ENCODE assay signal across 30 cellular contexts in genomic region chr15:52960283-52960682, GRCh38.
A peak's percentile ranks its signal among the peaks of the same experiment; 100 is the strongest.
DNase-seq lines count a peak whose midpoint lies in the region; ATAC-seq, FAIRE-seq and TF ChIP-seq lines count a peak whose summit lies in the region.
"Had no signal": no experiment of that assay in that cellular context is flagged by ENCODE, and none has a peak within 500 bp of the region (broad histone marks: within the 10 kb centered on the region; RNA-seq: fewer than 3 reads in every experiment).

No MANE protein-coding gene starts in this region.

- H3K36me3 ChIP-seq in HepG2 (replicated peaks in 1 of 2; ENCODE audit: control insufficient read depth in 1 of 2, insufficient read depth in 2 of 2, low read length in 2 of 2) (no peaks in the 10 kb centered on the region), right lobe of liver (no peaks in the 10 kb centered on the region)
- H3K36me3 ChIP-seq: Peyer's patch had no signal

- WGBS in HepG2 (ENCODE audit: low lambda C conversion rate): 45% methylated on average over 6 of the region's 6 CpGs
- 88% methylated on average over 6 of the region's 6 CpGs for WGBS in right lobe of liver (ENCODE audit: insufficient coverage, low coverage, low lambda C conversion rate, missing lambda C conversion rate)

- TF ChIP-seq EP300 in HepG2 (IDR thresholded peaks at IDR 0.05; ENCODE audit: low read depth in 2 of 2, low read length in 2 of 2) (no peak), HepG2 (CRISPR knock-in tag; IDR thresholded peaks at IDR 0.05; ENCODE audit: borderline replicate concordance) (no peak)

- H3K4me3 ChIP-seq in HepG2 (replicated peaks in 1 of 3; ENCODE audit: insufficient read depth in 1 of 3, low read depth in 2 of 3, low read length in 3 of 3) (no peak overlapping the region), right lobe of liver (no peak overlapping the region)
- H3K4me3 ChIP-seq: K562, Peyer's patch, SK-N-MC had no signal

- no peaks in the 10 kb centered on the region for H3K9me3 ChIP-seq in HepG2 (ENCODE audit: low read length)
- H3K9me3 ChIP-seq in right lobe of liver: no peaks in the 10 kb centered on the region
- H3K9me3 ChIP-seq: Peyer's patch had no signal

- TF ChIP-seq CTCF in HepG2 (CRISPR knock-in tag; IDR thresholded peaks at IDR 0.05) (no peak), right lobe of liver (IDR thresholded peaks at IDR 0.05) (no peak)

- no peak for TF ChIP-seq RAD21 in HepG2 (CRISPR knock-in tag; IDR thresholded peaks at IDR 0.05)

- H3K9ac ChIP-seq in HepG2 (ENCODE audit: insufficient read depth, low read depth, low read length): no peak overlapping the region

- CTCF ChIA-PET in HepG2 (lab: Yijun Ruan, JAX; ENCODE audit: low intra/inter-chr PET ratio, low total read pairs): no interaction called here

- no peak overlapping the region for H3K4me2 ChIP-seq in HepG2 (ENCODE audit: low read depth, low read length)

- intact Hi-C loops in HepG2 (cut with micrococcal nuclease; ENCODE audit: unreplicated experiment) (no loop called here), right lobe of liver (cut with DNase I) (loop anchor here in 1 of 2 donors (10.0 kb wide), 1 partner anchor 175 kb away; no protein-coding TSS in a partner anchor)

- no peak for DNase-seq in HepG2 (ENCODE audit: low spot score)
- DNase-seq in right lobe of liver: no peak
- DNase-seq in NAMALWA (ENCODE audit: low spot score): peak; percentile 15
- peak; percentile 6 for DNase-seq in SW480 (ENCODE audit: low spot score)
- no peak for DNase-seq in activated CD4-positive, alpha-beta T cell treated with anti-CD3 and anti-CD28 coated beads for 4 hours
- no peak for DNase-seq in COLO668 (lab: John Stamatoyannopoulos, UW; ENCODE audit: unreplicated experiment)
- no peak for DNase-seq in NCI-H69 (lab: John Stamatoyannopoulos, UW)
- DNase-seq: AML-193; C1 segment of cervical spinal cord; CD8-positive, alpha-beta T cell; DMS 273 treated with DMSO at 0.1 percent for 48 hours; DMS79; EL; GF-D8; MM.1S; NCI-H1092; NCI-H1417 treated with DMSO at 0.1 percent for 48 hours; NCI-H1694 treated with DMSO at 0.1 percent for 48 hours; NCI-H2081; NCI-H2171; NCI-H226; NCI-H510A; Peyer's patch; SHP77 treated with DMSO at 0.1 percent for 48 hours; T-helper 2 cell had no signal

- POLR2A ChIA-PET in HepG2 (lab: Yijun Ruan, JAX): no interaction called here

- no peaks in the 10 kb centered on the region for H3K79me2 ChIP-seq in HepG2 (ENCODE audit: insufficient read depth, low read length)

- in situ Hi-C loops in HepG2 (cut with HindIII; ENCODE audit: extremely low pct_ligation_motif_present, low pct_unique_long_range_greater_than_20kb): no loop called here

- H3K27ac ChIP-seq in HepG2 (ENCODE audit: extremely low read length, insufficient read depth, low read length) (no peak overlapping the region), right lobe of liver (no peak overlapping the region)
- H3K27ac ChIP-seq: HL-60, Peyer's patch, SK-N-MC had no signal

- no peak for FAIRE-seq in HepG2 (lab: Jason Lieb, UNC)
- FAIRE-seq: A204.1, GM18507, K562 had no signal

- no peaks in the 10 kb centered on the region; a peak in 1 of 5 replicates for H3K27me3 ChIP-seq in HepG2 (ENCODE audit: control insufficient read depth in 1 of 2, insufficient read depth in 2 of 2, low read length in 2 of 2)
- H3K27me3 ChIP-seq in right lobe of liver: no peaks in the 10 kb centered on the region
- H3K27me3 ChIP-seq: Peyer's patch had no signal

- no peak overlapping the region for H2AFZ ChIP-seq in HepG2 (ENCODE audit: low read length)

- BruUV-seq in HepG2 (replicated peaks; lab: Mats Ljungman, UMichigan): no TSS peak

- H3K4me1 ChIP-seq in HepG2 (ENCODE audit: insufficient read depth, low read length): no peaks in the 10 kb centered on the region
- peaks cover 0 to 18% (median 7%) of the 10 kb centered on the region in 4 donors for H3K4me1 ChIP-seq in right lobe of liver
- H3K4me1 ChIP-seq: Peyer's patch had no signal

- no peaks in the 10 kb centered on the region for H4K20me1 ChIP-seq in HepG2 (ENCODE audit: insufficient read depth, low read length)

- ATAC-seq in HepG2 (no peak), right lobe of liver (no peak)
- ATAC-seq: CD8-positive, alpha-beta T cell; K562 had no signal

- TF ChIP-seq POLR2A in HepG2 (IDR thresholded peaks at IDR 0.05; ENCODE audit: insufficient read depth in 1 of 2, low read depth in 2 of 2, low read length in 2 of 2): no peak
- TF ChIP-seq POLR2A in right lobe of liver (IDR thresholded peaks at IDR 0.05): no peak

TF ChIP-seq in HepG2, 621 proteins besides CTCF, POLR2A, EP300 and RAD21:
- TF ChIP-seq ZNF646 (CRISPR knock-in tag; IDR thresholded peaks at IDR 0.05) (no peak), ZNF234 (CRISPR knock-in tag; conservative IDR thresholded peaks at IDR 0.05) (no peak), ZFP90 (CRISPR knock-in tag; IDR thresholded peaks at IDR 0.05; ENCODE audit: borderline replicate concordance) (no peak), STAG1 (CRISPR knock-in tag; IDR thresholded peaks at IDR 0.05) (peak; percentile 23; the same call in 1 of the 2 replicates), RFXANK (CRISPR knock-in tag; IDR thresholded peaks at IDR 0.05) (no peak), MEIS1 (CRISPR knock-in tag; IDR thresholded peaks at IDR 0.05; ENCODE audit: borderline replicate concordance) (no peak)
- TF ChIP-seq, protein P1, sequence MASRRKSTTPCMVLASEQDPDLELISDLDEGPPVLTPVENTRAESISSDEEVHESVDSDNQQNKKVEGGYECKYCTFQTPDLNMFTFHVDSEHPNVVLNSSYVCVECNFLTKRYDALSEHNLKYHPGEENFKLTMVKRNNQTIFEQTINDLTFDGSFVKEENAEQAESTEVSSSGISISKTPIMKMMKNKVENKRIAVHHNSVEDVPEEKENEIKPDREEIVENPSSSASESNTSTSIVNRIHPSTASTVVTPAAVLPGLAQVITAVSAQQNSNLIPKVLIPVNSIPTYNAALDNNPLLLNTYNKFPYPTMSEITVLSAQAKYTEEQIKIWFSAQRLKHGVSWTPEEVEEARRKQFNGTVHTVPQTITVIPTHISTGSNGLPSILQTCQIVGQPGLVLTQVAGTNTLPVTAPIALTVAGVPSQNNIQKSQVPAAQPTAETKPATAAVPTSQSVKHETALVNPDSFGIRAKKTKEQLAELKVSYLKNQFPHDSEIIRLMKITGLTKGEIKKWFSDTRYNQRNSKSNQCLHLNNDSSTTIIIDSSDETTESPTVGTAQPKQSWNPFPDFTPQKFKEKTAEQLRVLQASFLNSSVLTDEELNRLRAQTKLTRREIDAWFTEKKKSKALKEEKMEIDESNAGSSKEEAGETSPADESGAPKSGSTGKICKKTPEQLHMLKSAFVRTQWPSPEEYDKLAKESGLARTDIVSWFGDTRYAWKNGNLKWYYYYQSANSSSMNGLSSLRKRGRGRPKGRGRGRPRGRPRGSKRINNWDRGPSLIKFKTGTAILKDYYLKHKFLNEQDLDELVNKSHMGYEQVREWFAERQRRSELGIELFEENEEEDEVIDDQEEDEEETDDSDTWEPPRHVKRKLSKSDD (CRISPR knock-in tag; IDR thresholded peaks at IDR 0.05; ENCODE audit: low read depth): no peak

Comparison
In these comparisons a context has a peak if more than half of its experiments do, and no peak if none do; other contexts are left out.
1. DNase-seq: peak in NAMALWA (single experiment) and SW480 (single experiment); none in HepG2 (single experiment), right lobe of liver (0 of 3), activated CD4-positive, alpha-beta T cell treated with anti-CD3 and anti-CD28 coated beads for 4 hours (0 of 2), COLO668 (single experiment) and NCI-H69 (single experiment).